Comparison of ENCODE assay signal across 8 cellular contexts in genomic region chr7:79454325-79454960, GRCh38. TPM values are rescaled to one million over a fixed set of nuclear protein-coding genes. Genes with fewer than 3 reads are reported as not detected.
A peak's percentile ranks its signal among the peaks of the same experiment; 100 is the strongest.
DNase-seq lines count a peak whose midpoint lies in the region; ATAC-seq, FAIRE-seq and TF ChIP-seq lines count a peak whose summit lies in the region.

No MANE protein-coding gene starts in this region.

- H3K4me1 ChIP-seq in kidney (ENCODE audit: control insufficient read depth in 1 of 2, insufficient read depth in 1 of 2, low read depth in 1 of 2, low read length in 2 of 2) (peaks cover 4 to 8% of the 10 kb centered on the region in 2 donors), small intestine (ENCODE audit: control insufficient read depth in 2 of 2, insufficient read depth in 1 of 2, low read depth in 1 of 2, low read length in 1 of 2) (no peaks in the 10 kb centered on the region)

- H3K36me3 Mint-ChIP-seq in T-cell: no peaks in the 10 kb centered on the region

- H3K27ac Mint-ChIP-seq in T-cell: no peak overlapping the region

- peaks cover 0 to 19% (median 2%) of the 10 kb centered on the region in 3 donors for H3K4me1 Mint-ChIP-seq in T-cell

- intact Hi-C loops in kidney (cut with DNase I): no loop called here

- H3K9me3 ChIP-seq in kidney (ENCODE audit: control insufficient read depth in 1 of 2, low read length in 2 of 2) (no peaks in the 10 kb centered on the region), small intestine (ENCODE audit: control insufficient read depth, low read depth) (no peaks in the 10 kb centered on the region)

- peak overlapping the region; percentile 86 to 94 for H3K9ac ChIP-seq in kidney (ENCODE audit: low read length in 2 of 2)

- no peak for ATAC-seq in T-cell (replicated peaks in 1 of 4)

- no peak for TF ChIP-seq CTCF in kidney (IDR thresholded peaks at IDR 0.05; ENCODE audit: borderline replicate concordance, extremely low read depth, insufficient read depth)

- H3K36me3 ChIP-seq in H7 (replicated peaks; ENCODE audit: control insufficient read depth, insufficient read depth, low read length): no peaks in the 10 kb centered on the region
- H3K36me3 ChIP-seq in kidney (ENCODE audit: control insufficient read depth in 1 of 2, insufficient read depth in 2 of 2, low read length in 2 of 2): no peaks in the 10 kb centered on the region
- H3K36me3 ChIP-seq in small intestine (ENCODE audit: control insufficient read depth in 2 of 2, insufficient read depth in 2 of 2, low read length in 2 of 2): no peaks in the 10 kb centered on the region

- H3K4me3 Mint-ChIP-seq in T-cell: peak overlapping the region in 1 of 3 donors; percentile 80

- CTCF ChIA-PET in T-cell (lab: Charles Lee): no interaction called here

- FAIRE-seq in kidney (lab: Jason Lieb, UNC): no peak
- FAIRE-seq in small intestine (lab: Jason Lieb, UNC): no peak
- FAIRE-seq in frontal cortex (lab: Jason Lieb, UNC): no peak

- DNase-seq in H7 (peak; percentile 59), caudate nucleus (lab: John Stamatoyannopoulos, UW) (peak in 31 of 61 donors; percentile 15 to 72 (median 51)), kidney (peak; percentile 82), small intestine (no peak), NCI-H1417 treated with DMSO at 0.1 percent for 48 hours (lab: John Stamatoyannopoulos, UW) (no peak), frontal cortex (ENCODE audit: low spot score in 2 of 2) (no peak), T-cell (no peak), erythroblast (lab: John Stamatoyannopoulos, UW) (no peak)

- 12 to 19% (median 17%) methylated on average over 24 of the region's 24 CpGs for WGBS in small intestine, 3 donors

- POLR2A ChIA-PET in T-cell (lab: Charles Lee): no interaction called here

- H3K9me3 Mint-ChIP-seq in T-cell: no peaks in the 10 kb centered on the region

- no peak for TF ChIP-seq POLR2A in erythroblast (IDR thresholded peaks at IDR 0.05; ENCODE audit: low read length)

- H3K27ac ChIP-seq in caudate nucleus (ENCODE audit: low read depth, low read length) (peak overlapping the region; percentile 95), kidney (ENCODE audit: low read depth in 2 of 2, low read length in 2 of 2) (peak overlapping the region; percentile 91 to 97), small intestine (ENCODE audit: low read depth in 1 of 2, low read length in 1 of 2) (peak overlapping the region; percentile 37 to 82)

- peak overlapping the region; percentile 66 for H3K4me3 ChIP-seq in H7 (ENCODE audit: insufficient read depth, low read depth, low read length)
- peak overlapping the region; percentile 93 to 97 for H3K4me3 ChIP-seq in kidney (ENCODE audit: low read length in 2 of 2)
- H3K4me3 ChIP-seq in small intestine (ENCODE audit: low read depth in 1 of 2, low read length in 2 of 2): peak overlapping the region; percentile 19 to 37

- peaks cover 65% of the 10 kb centered on the region for H3K27me3 ChIP-seq in H7 (ENCODE audit: control insufficient read depth, insufficient read depth, low read length)
- H3K27me3 ChIP-seq in small intestine (ENCODE audit: control insufficient read depth in 2 of 2, insufficient read depth in 2 of 2, low read length in 2 of 2): peaks cover 9 to 15% of the 10 kb centered on the region in 2 donors

- H3K27me3 Mint-ChIP-seq in T-cell: peaks cover 34 to 43% of the 10 kb centered on the region in 2 donors

RNA-seq across cellular contexts. Expression of gene MAGI2, which starts 1.0 kb away (rescaled TPM):
- total RNA-seq in H7 (2014; rRNA removed; shearing (Covaris generic)): 6.2 and 8.6 TPM in 2 replicates
- total RNA-seq in kidney: 9.0 TPM
- polyA plus RNA-seq in kidney (ENCODE audit: insufficient read depth, low read depth, low replicate concordance): 4.4 TPM
- 1 to 10 TPM in 2 of 3 donors, under 1 TPM in 1; 0.22 to 1.9 (median 1.1) TPM for polyA plus RNA-seq in small intestine
- 136 TPM for total RNA-seq in frontal cortex
- total RNA-seq in T-cell: under 1 TPM; 0.10 to 0.77 (median 0.22) TPM

Comparison
In these comparisons a context has a peak if more than half of its experiments do, and no peak if none do; other contexts are left out.
1. DNase-seq: peak in H7 (single experiment), caudate nucleus (31 of 61) and kidney (single experiment); none in small intestine (single experiment), NCI-H1417 treated with DMSO at 0.1 percent for 48 hours (single experiment), frontal cortex (0 of 2), T-cell (0 of 34) and erythroblast (0 of 2).
2. H3K4me3 ChIP-seq: peak in every context shown above with its lines; median percentile 95 in kidney; 66 in H7; 28 in small intestine.
3. RNA of gene MAGI2, which starts 1.0 kb away (total RNA-seq): 136 TPM in frontal cortex (single experiment); 9.0 TPM in kidney (single experiment), 6.2 to 8.6 TPM in H7 and 0.10 to 0.77 TPM in T-cell; every median in the first group is over 10 times any median in the second.
4. Peak in every context shown above with its lines, with median percentiles within 50 percentile points of each other: H3K27ac ChIP-seq.